Comparison of ENCODE assay signal across 17 cellular contexts in the genomic region with DNA sequence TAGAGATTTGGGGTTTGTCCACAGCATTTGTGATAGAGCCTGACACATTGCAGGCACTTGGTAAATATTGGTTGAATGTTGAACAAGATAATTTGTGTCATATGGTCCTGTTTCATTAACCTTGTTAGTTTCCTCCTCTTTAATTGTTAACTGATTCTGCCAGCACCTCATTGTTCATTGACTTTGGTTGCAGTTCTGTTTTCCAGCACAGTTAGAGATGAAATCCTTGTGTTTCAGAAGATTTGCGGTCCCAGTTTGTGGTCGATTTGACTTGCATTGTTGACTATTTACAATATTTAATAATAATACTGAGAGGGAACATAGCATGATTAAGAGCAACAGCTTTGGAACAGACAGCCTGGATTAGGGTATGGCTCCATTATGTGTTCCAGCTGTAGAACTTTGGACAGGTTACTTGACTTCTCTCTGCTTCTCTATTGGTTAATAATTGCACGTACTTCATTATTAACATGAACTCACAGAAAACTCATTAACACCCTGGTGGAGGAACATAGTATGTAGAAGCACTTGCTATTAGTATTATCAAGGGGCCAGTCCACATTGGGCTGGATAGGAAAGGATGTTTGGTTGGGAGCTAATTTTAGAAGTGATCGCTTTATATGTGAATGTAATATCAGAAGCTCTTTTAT. TPM values are rescaled to one million over a fixed set of nuclear protein-coding genes. Genes with fewer than 3 reads are reported as not detected.
A peak's percentile ranks its signal among the peaks of the same experiment; 100 is the strongest.
DNase-seq lines count a peak whose midpoint lies in the region; ATAC-seq and TF ChIP-seq lines count a peak whose summit lies in the region.
"Had no signal": no experiment of that assay in that cellular context is flagged by ENCODE, and none has a peak within 500 bp of the region (broad histone marks: within the 10 kb centered on the region; RNA-seq: fewer than 3 reads in every experiment).

No MANE protein-coding gene starts in this region.

- H3K27me3 ChIP-seq in breast epithelium = no peaks in the 10 kb centered on the region
- H3K27me3 ChIP-seq: esophagus muscularis mucosa, hepatocyte had no signal

- ATAC-seq in GM18909 (IDR thresholded peaks at IDR 0.05; ENCODE audit: poor library complexity, unreplicated experiment) (peak; percentile 80), GM21619 (IDR thresholded peaks at IDR 0.05; ENCODE audit: unreplicated experiment) (peak; percentile 73), HG03139 (IDR thresholded peaks at IDR 0.05; ENCODE audit: unreplicated experiment) (peak; percentile 71)
- ATAC-seq: left cardiac atrium, WTC11 had no signal

- DNase-seq in left kidney (ENCODE audit: low read depth, low spot score) (peak; percentile 34), NCI-H2107 (lab: John Stamatoyannopoulos, UW) (no peak), GM19240 (ENCODE audit: insufficient read length, low spot score) (no peak), breast epithelium (ENCODE audit: low spot score in 2 of 2) (no peak)
- DNase-seq in stimulated activated CD4-positive, alpha-beta T cell treated with anti-CD3 and anti-CD28 coated beads, Interleukin-15, amount 100 ng/mL, for 24 hours = no peak
- DNase-seq: activated gamma-delta T cell treated with Interleukin-2 at 50 U/mL for 16 hours, DMS153, left cardiac atrium, NCI-H2029, substantia nigra had no signal

- H3K36me3 ChIP-seq in breast epithelium = no peaks in the 10 kb centered on the region

- H3K4me1 ChIP-seq in breast epithelium = no peaks in the 10 kb centered on the region

- TF ChIP-seq POLR2A in breast epithelium (IDR thresholded peaks at IDR 0.05) = no peak

- no peak overlapping the region for H3K27ac ChIP-seq in breast epithelium
- H3K27ac ChIP-seq: coronary artery, esophagus muscularis mucosa, hepatocyte had no signal

- H3K4me3 ChIP-seq in breast epithelium = no peak overlapping the region
- H3K4me3 ChIP-seq: coronary artery, esophagus muscularis mucosa, hepatocyte had no signal

- no peak for TF ChIP-seq CTCF in breast epithelium (IDR thresholded peaks at IDR 0.05)

- H3K9me3 ChIP-seq in breast epithelium = no peaks in the 10 kb centered on the region
- H3K9me3 ChIP-seq: esophagus muscularis mucosa had no signal

- intact Hi-C loops in breast epithelium (cut with DNase I; ENCODE audit: low total_unique reads) = no loop called here

RNA-seq across cellular contexts. Expression of a gene that starts 8.7 kb away (rescaled TPM):
- total RNA-seq in breast epithelium = 10 to 100 TPM; 31.2 to 32.4 (median 31.6) TPM

RNA-seq across cellular contexts. Expression of a gene that starts 55.3 kb away (rescaled TPM):
- 10 to 100 TPM; 37.4 to 59.0 (median 39.7) TPM for total RNA-seq in breast epithelium
